8 cellular contexts compared by ENCODE assay signal in genomic region chr1:65147424-65148177, GRCh38. TPM values are rescaled to one million over a fixed set of nuclear protein-coding genes. Genes with fewer than 3 reads are reported as not detected.
DNase-seq lines count a peak whose midpoint lies in the region; ATAC-seq and TF ChIP-seq lines count a peak whose summit lies in the region.

No MANE protein-coding gene starts in this region.

- in situ Hi-C loops in transverse colon (cut with MboI; ENCODE audit: low pct_ligation_motif_present in 1 of 4, low pct_unique_long_range_greater_than_20kb in 1 of 4, low sequenced_read_pairs in 3 of 4): no loop called here

- H3K36me3 Mint-ChIP-seq in activated CD4-positive, alpha-beta T cell treated with anti-CD3 and anti-CD28 coated beads for 36 hours (ENCODE audit: low read depth): peaks cover 18% of the 10 kb centered on the region
- H3K36me3 Mint-ChIP-seq in activated CD8-positive, alpha-beta memory T cell treated with anti-CD3 and anti-CD28 coated beads, Interleukin-2, amount 10 ng/mL, durations not matched to agents 7 days and 5 days: peaks cover 21% of the 10 kb centered on the region
- peaks cover 0 to 2% (median 0%) of the 10 kb centered on the region in 3 donors for H3K36me3 Mint-ChIP-seq in naive thymus-derived CD8-positive, alpha-beta T cell

- H3K4me3 ChIP-seq in fibroblast of lung (replicated peaks in 1 of 4; ENCODE audit: control extremely low read depth in 1 of 4, insufficient read depth in 1 of 4, low read depth in 3 of 4, low read length in 4 of 4) (peak overlapping the region; percentile 2 to 58 (median 55)), transverse colon (peak overlapping the region; percentile 47 to 97 (median 88))

- no peaks in the 10 kb centered on the region for H3K4me1 ChIP-seq in fibroblast of lung (ENCODE audit: control insufficient read depth, extremely low read depth, insufficient read depth, low read length)
- H3K4me1 ChIP-seq in transverse colon: peaks cover 0 to 22% (median 17%) of the 10 kb centered on the region in 4 donors

- peak overlapping the region; percentile 42 for H3K9ac ChIP-seq in fibroblast of lung (ENCODE audit: insufficient read depth, low read length)

- H4K20me1 ChIP-seq in fibroblast of lung (ENCODE audit: control insufficient read depth, extremely low read depth, insufficient read depth, low read length): no peaks in the 10 kb centered on the region

- peak; percentile 76 for DNase-seq in activated CD4-positive, alpha-beta T cell treated with anti-CD3 and anti-CD28 coated beads for 36 hours
- no peak for DNase-seq in activated CD4-positive, alpha-beta T cell treated with anti-CD3 and anti-CD28 coated beads for 1 hour
- peak; percentile 34 for DNase-seq in NCI-H2107 (lab: John Stamatoyannopoulos, UW)
- DNase-seq in activated CD8-positive, alpha-beta memory T cell treated with anti-CD3 and anti-CD28 coated beads, Interleukin-2, amount 10 ng/mL, durations not matched to agents 7 days and 5 days: peak; percentile 82
- DNase-seq in fibroblast of lung (ENCODE audit: low read depth in 2 of 2): peak in 1 of 2 donors; percentile 18
- DNase-seq in naive thymus-derived CD8-positive, alpha-beta T cell: peak in 7 of 10 donors; percentile 4 to 31 (median 12)
- peak; percentile 62 for DNase-seq in transverse colon

- POLR2A ChIA-PET in activated CD4-positive, alpha-beta T cell treated with anti-CD3 and anti-CD28 coated beads for 36 hours (lab: Charles Lee): interaction anchor here (0.6 kb wide), 1 partner anchor 241 kb away, joined by 3 read pairs; no protein-coding TSS in a partner anchor
- POLR2A ChIA-PET in naive thymus-derived CD8-positive, alpha-beta T cell (lab: Charles Lee): no interaction called here

- H3K27ac Mint-ChIP-seq in activated CD4-positive, alpha-beta T cell treated with anti-CD3 and anti-CD28 coated beads for 36 hours: peak overlapping the region; percentile 83
- peak overlapping the region; percentile 80 for H3K27ac Mint-ChIP-seq in activated CD8-positive, alpha-beta memory T cell treated with anti-CD3 and anti-CD28 coated beads, Interleukin-2, amount 10 ng/mL, durations not matched to agents 7 days and 5 days
- H3K27ac Mint-ChIP-seq in naive thymus-derived CD8-positive, alpha-beta T cell: no peak overlapping the region

- TF ChIP-seq CTCF in fibroblast of lung (conservative IDR thresholded peaks at IDR 0.05 in 1 of 2, IDR thresholded peaks at IDR 0.05 in 1 of 2; ENCODE audit: low read depth in 1 of 2, low read length in 2 of 2) (no peak), transverse colon (IDR thresholded peaks at IDR 0.05) (no peak)

- WGBS in transverse colon (ENCODE audit: low coverage in 1 of 2), 2 donors: 1% methylated on average over 56 of the region's 88 CpGs; no CpG with 5 or more reads in 1 of the 2 donors

- H2AFZ ChIP-seq in fibroblast of lung (ENCODE audit: low read length): peak overlapping the region; percentile 66

- H3K27me3 ChIP-seq in fibroblast of lung (ENCODE audit: control insufficient read depth, insufficient read depth, low read length) (peaks cover 9% of the 10 kb centered on the region), transverse colon (peaks cover 3% of the 10 kb centered on the region)

- no peaks in the 10 kb centered on the region for H3K36me3 ChIP-seq in fibroblast of lung (ENCODE audit: control insufficient read depth, insufficient read depth, low read length)
- H3K36me3 ChIP-seq in transverse colon: no peaks in the 10 kb centered on the region

- no peaks in the 10 kb centered on the region for H3K79me2 ChIP-seq in fibroblast of lung (ENCODE audit: control insufficient read depth, insufficient read depth, low read length)

- H3K4me2 ChIP-seq in fibroblast of lung (ENCODE audit: extremely low read depth, insufficient read depth, low read length): peak overlapping the region; percentile 98

- H3K27me3 Mint-ChIP-seq in activated CD4-positive, alpha-beta T cell treated with anti-CD3 and anti-CD28 coated beads for 36 hours: peaks cover 41% of the 10 kb centered on the region
- H3K27me3 Mint-ChIP-seq in activated CD8-positive, alpha-beta memory T cell treated with anti-CD3 and anti-CD28 coated beads, Interleukin-2, amount 10 ng/mL, durations not matched to agents 7 days and 5 days: peaks cover 28% of the 10 kb centered on the region
- peaks cover 20 to 46% (median 38%) of the 10 kb centered on the region in 5 donors for H3K27me3 Mint-ChIP-seq in naive thymus-derived CD8-positive, alpha-beta T cell

- intact Hi-C loops in activated CD4-positive, alpha-beta T cell treated with anti-CD3 and anti-CD28 coated beads for 36 hours (cut with DNase I, micrococcal nuclease): loop anchor here (1.0 to 10.0 kb wide), 10 partner anchors 61 to 1555 kb away; partner anchors contain the start of gene PGM1 (in 1 of the 2)
- intact Hi-C loops in transverse colon (cut with DNase I; ENCODE audit: low total_unique reads): loop anchor here (2.0 kb wide), 1 partner anchor 13 kb away; no protein-coding TSS in a partner anchor

- no peaks in the 10 kb centered on the region for H3K9me3 Mint-ChIP-seq in activated CD4-positive, alpha-beta T cell treated with anti-CD3 and anti-CD28 coated beads for 36 hours (ENCODE audit: low read depth)
- H3K9me3 Mint-ChIP-seq in activated CD8-positive, alpha-beta memory T cell treated with anti-CD3 and anti-CD28 coated beads, Interleukin-2, amount 10 ng/mL, durations not matched to agents 7 days and 5 days (ENCODE audit: low read depth): no peaks in the 10 kb centered on the region
- no peaks in the 10 kb centered on the region for H3K9me3 Mint-ChIP-seq in naive thymus-derived CD8-positive, alpha-beta T cell

- no peak for TF ChIP-seq POLR2A in transverse colon (IDR thresholded peaks at IDR 0.05)

- CTCF ChIA-PET in activated CD4-positive, alpha-beta T cell treated with anti-CD3 and anti-CD28 coated beads for 36 hours (lab: Charles Lee): interaction anchor here (0.6 to 1.1 kb wide), 5 partner anchors 9 to 608 kb away, joined by 3 to 6 read pairs (median 4); no protein-coding TSS in a partner anchor
- CTCF ChIA-PET in activated CD8-positive, alpha-beta memory T cell treated with anti-CD3 and anti-CD28 coated beads, Interleukin-2, amount 10 ng/mL, durations not matched to agents 7 days and 5 days (lab: Charles Lee): interaction anchor here (1.3 to 1.8 kb wide), 3 partner anchors 68 to 273 kb away, joined by 3 to 5 read pairs (median 3); partner anchors contain the start of genes LEPR and LEPROT

- H3K9me3 ChIP-seq in fibroblast of lung (ENCODE audit: control insufficient read depth, insufficient read depth, low read depth, low read length): no peaks in the 10 kb centered on the region
- H3K9me3 ChIP-seq in transverse colon: no peaks in the 10 kb centered on the region

- H3K4me1 Mint-ChIP-seq in activated CD4-positive, alpha-beta T cell treated with anti-CD3 and anti-CD28 coated beads for 36 hours: peaks cover 15% of the 10 kb centered on the region
- H3K4me1 Mint-ChIP-seq in activated CD8-positive, alpha-beta memory T cell treated with anti-CD3 and anti-CD28 coated beads, Interleukin-2, amount 10 ng/mL, durations not matched to agents 7 days and 5 days: peaks cover 31% of the 10 kb centered on the region
- peaks cover 6 to 19% (median 12%) of the 10 kb centered on the region in 4 donors for H3K4me1 Mint-ChIP-seq in naive thymus-derived CD8-positive, alpha-beta T cell

- peak overlapping the region; percentile 85 for H3K4me3 Mint-ChIP-seq in activated CD4-positive, alpha-beta T cell treated with anti-CD3 and anti-CD28 coated beads for 36 hours
- H3K4me3 Mint-ChIP-seq in activated CD8-positive, alpha-beta memory T cell treated with anti-CD3 and anti-CD28 coated beads, Interleukin-2, amount 10 ng/mL, durations not matched to agents 7 days and 5 days: peak overlapping the region; percentile 92
- H3K4me3 Mint-ChIP-seq in naive thymus-derived CD8-positive, alpha-beta T cell: peak overlapping the region; percentile 73 to 90 (median 80)

- H3K27ac ChIP-seq in fibroblast of lung (ENCODE audit: insufficient read depth, low read length): no peak overlapping the region
- H3K27ac ChIP-seq in transverse colon: peak overlapping the region; percentile 83 to 92 (median 84)

- ATAC-seq in activated CD4-positive, alpha-beta T cell treated with anti-CD3 and anti-CD28 coated beads for 36 hours: peak; percentile 59
- ATAC-seq in HG02759 (IDR thresholded peaks at IDR 0.05; ENCODE audit: unreplicated experiment): peak; percentile 63
- ATAC-seq in activated CD8-positive, alpha-beta memory T cell treated with anti-CD3 and anti-CD28 coated beads, Interleukin-2, amount 10 ng/mL, durations not matched to agents 7 days and 5 days: peak; percentile 67
- ATAC-seq in naive thymus-derived CD8-positive, alpha-beta T cell: peak; percentile 56

- no peak for TF ChIP-seq EP300 in transverse colon (IDR thresholded peaks at IDR 0.05; ENCODE audit: low read depth)

RNA-seq across cellular contexts. Expression of gene AK4, which starts 0.4 kb away (rescaled TPM):
- 100 to 1,000 TPM in 1 of 2 experiments, 10 to 100 TPM in 1; 90.4 to 102 TPM for total RNA-seq in activated CD4-positive, alpha-beta T cell treated with anti-CD3 and anti-CD28 coated beads for 36 hours
- total RNA-seq in activated CD8-positive, alpha-beta memory T cell treated with anti-CD3 and anti-CD28 coated beads, Interleukin-2, amount 10 ng/mL, durations not matched to agents 7 days and 5 days: 10 to 100 TPM; 51.5 to 60.5 TPM
- total RNA-seq in fibroblast of lung (6.3 and 13.9 TPM in 2 replicates), transverse colon (10 to 100 TPM; 12.0 to 42.8 (median 36.1) TPM)
- 7.2 and 49.3 TPM in 2 replicates for polyA plus RNA-seq in fibroblast of lung
- polyA plus RNA-seq in fibroblast of lung (2012): 4.6 and 19.0 TPM in 2 replicates
- 1.8 and 25.3 TPM in 2 replicates for polyA minus RNA-seq in fibroblast of lung (ENCODE audit: low replicate concordance)
- total RNA-seq in naive thymus-derived CD8-positive, alpha-beta T cell: under 1 TPM; 0.19 to 0.91 TPM
- polyA plus RNA-seq in naive thymus-derived CD8-positive, alpha-beta T cell: not detected

Comparison
In these comparisons a context has a peak if more than half of its experiments do, and no peak if none do; other contexts are left out.
1. H3K27ac Mint-ChIP-seq: peak in activated CD4-positive, alpha-beta T cell treated with anti-CD3 and anti-CD28 coated beads for 36 hours (single experiment) and activated CD8-positive, alpha-beta memory T cell treated with anti-CD3 and anti-CD28 coated beads, Interleukin-2, amount 10 ng/mL, durations not matched to agents 7 days and 5 days (single experiment); none in naive thymus-derived CD8-positive, alpha-beta T cell (0 of 10).
2. Peak in every context shown above with its lines, with median percentiles within 50 percentile points of each other: ATAC-seq and H3K4me3 Mint-ChIP-seq.